In the genomic region with DNA sequence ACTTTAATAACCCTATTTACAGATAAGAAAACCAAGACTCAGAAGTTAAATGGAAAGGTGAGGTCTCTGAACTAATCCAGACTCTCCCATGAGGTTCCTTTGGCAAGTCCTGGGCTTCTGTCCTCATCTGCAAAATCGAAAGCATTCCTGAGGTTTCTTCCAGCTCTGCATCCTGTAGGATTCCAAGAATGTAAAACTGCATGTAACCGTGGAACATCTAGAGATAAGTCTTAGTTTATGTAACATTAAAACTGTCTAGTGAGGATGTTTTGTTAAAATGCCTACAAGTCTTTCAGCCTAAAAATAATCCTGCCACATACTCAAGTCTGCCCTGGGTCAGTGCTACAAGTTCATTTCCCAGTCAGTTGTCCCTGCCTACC, we compare ENCODE assay signal across 21 cellular contexts. TPM values are rescaled to one million over a fixed set of nuclear protein-coding genes. Genes with fewer than 3 reads are reported as not detected.
A peak's percentile ranks its signal among the peaks of the same experiment; 100 is the strongest.
DNase-seq lines count a peak whose midpoint lies in the region; TF ChIP-seq lines count a peak whose summit lies in the region.
"Had no signal": no experiment of that assay in that cellular context is flagged by ENCODE, and none has a peak within 500 bp of the region (broad histone marks: within the 10 kb centered on the region; RNA-seq: fewer than 3 reads in every experiment).

No MANE protein-coding gene starts in this region.

- H3K4me2 ChIP-seq in hepatocyte = peak overlapping the region; percentile 31

- H3K79me2 ChIP-seq in hepatocyte = no peaks in the 10 kb centered on the region

- H3K4me1 ChIP-seq in hepatocyte (ENCODE audit: insufficient read depth) = peaks cover 2% of the 10 kb centered on the region
- peaks cover 0 to 36% (median 26%) of the 10 kb centered on the region in 4 donors for H3K4me1 ChIP-seq in tibial artery

- H3K4me3 ChIP-seq in hepatocyte (no peak overlapping the region), tibial artery (no peak overlapping the region)
- H3K4me3 ChIP-seq: esophagus muscularis mucosa, MG63, prostate gland had no signal

- H3K9me3 ChIP-seq in hepatocyte (ENCODE audit: low read depth) = no peaks in the 10 kb centered on the region
- H3K9me3 ChIP-seq in tibial artery = no peaks in the 10 kb centered on the region
- H3K9me3 ChIP-seq: esophagus muscularis mucosa, MG63, prostate gland had no signal

- no peaks in the 10 kb centered on the region for H3K9me2 ChIP-seq in hepatocyte (replicated peaks; ENCODE audit: insufficient read depth)

- intact Hi-C loops in tibial artery (cut with DNase I; ENCODE audit: low total_unique reads) = no loop called here

- no peak for DNase-seq in activated naive CD8-positive, alpha-beta T cell treated with anti-CD3 and anti-CD28 coated beads for 36 hours
- DNase-seq in hepatocyte (ENCODE audit: low spot score) (no peak), tibial artery (no peak), foreskin melanocyte (no peak), iPS-NIHi11 (ENCODE audit: low spot score) (no peak), NCI-H1417 treated with DMSO at 0.1 percent for 48 hours (lab: John Stamatoyannopoulos, UW) (no peak)
- DNase-seq: activated B cell treated with CpG ODN at 0.5 μM for 24 hours; CD4-positive, alpha-beta memory T cell; DMS79; effector memory CD4-positive, alpha-beta T cell; mesendoderm; stimulated activated CD4-positive, alpha-beta T cell treated with anti-CD3 and anti-CD28 coated beads, Interleukin-4, amount 100 ng/mL, for 1 hour had no signal

- peaks cover 3% of the 10 kb centered on the region for H3K4me1 Mint-ChIP-seq in activated naive CD8-positive, alpha-beta T cell (ENCODE audit: low read depth)
- H3K4me1 Mint-ChIP-seq in activated naive CD8-positive, alpha-beta T cell treated with anti-CD3 and anti-CD28 coated beads for 36 hours = peaks cover 3% of the 10 kb centered on the region

- H3K27me3 ChIP-seq in hepatocyte (no peaks in the 10 kb centered on the region), tibial artery (no peaks in the 10 kb centered on the region)
- H3K27me3 ChIP-seq: esophagus muscularis mucosa, MG63 had no signal

- no peaks in the 10 kb centered on the region for H3K36me3 ChIP-seq in hepatocyte (replicated peaks; ENCODE audit: insufficient read depth, low read depth)
- peaks cover 24 to 53% (median 38%) of the 10 kb centered on the region in 3 donors for H3K36me3 ChIP-seq in tibial artery

- no peak for TF ChIP-seq CTCF in VCaP (conservative IDR thresholded peaks at IDR 0.05)
- TF ChIP-seq CTCF in hepatocyte (IDR thresholded peaks at IDR 0.05; ENCODE audit: poor library complexity) = no peak
- TF ChIP-seq CTCF in tibial artery (IDR thresholded peaks at IDR 0.05) = no peak

- WGBS in hepatocyte (ENCODE audit: low lambda C conversion rate, missing lambda C conversion rate) = 67% methylated on average over 2 of the region's 2 CpGs

- no peak overlapping the region for H3K4me3 Mint-ChIP-seq in activated naive CD8-positive, alpha-beta T cell
- no peak overlapping the region for H3K4me3 Mint-ChIP-seq in activated naive CD8-positive, alpha-beta T cell treated with anti-CD3 and anti-CD28 coated beads for 36 hours
- H3K4me3 Mint-ChIP-seq: activated B cell treated with CpG ODN at 0.5 μM for 24 hours; CD4-positive, alpha-beta memory T cell had no signal

- H2AFZ ChIP-seq in hepatocyte = no peak overlapping the region

- no peaks in the 10 kb centered on the region for H3K27me3 Mint-ChIP-seq in activated naive CD8-positive, alpha-beta T cell
- no peaks in the 10 kb centered on the region for H3K27me3 Mint-ChIP-seq in activated naive CD8-positive, alpha-beta T cell treated with anti-CD3 and anti-CD28 coated beads for 36 hours
- H3K27me3 Mint-ChIP-seq: activated B cell treated with CpG ODN at 0.5 μM for 24 hours; CD4-positive, alpha-beta memory T cell had no signal

- peak overlapping the region; percentile 61 for H3K27ac Mint-ChIP-seq in activated naive CD8-positive, alpha-beta T cell
- H3K27ac Mint-ChIP-seq in activated naive CD8-positive, alpha-beta T cell treated with anti-CD3 and anti-CD28 coated beads for 36 hours = no peak overlapping the region

- H3K36me3 Mint-ChIP-seq in activated naive CD8-positive, alpha-beta T cell = no peaks in the 10 kb centered on the region
- H3K36me3 Mint-ChIP-seq in activated naive CD8-positive, alpha-beta T cell treated with anti-CD3 and anti-CD28 coated beads for 36 hours = peaks cover 29% of the 10 kb centered on the region

- H3K27ac ChIP-seq in VCaP = peak overlapping the region; percentile 97; the same call in 1 of the 2 replicates
- H3K27ac ChIP-seq in hepatocyte = peak overlapping the region; percentile 44
- peak overlapping the region; percentile 47 to 56 for H3K27ac ChIP-seq in tibial artery
- H3K27ac ChIP-seq: HL-60, prostate gland had no signal

- no peaks in the 10 kb centered on the region for H3K9me3 Mint-ChIP-seq in activated naive CD8-positive, alpha-beta T cell (ENCODE audit: low read depth)
- H3K9me3 Mint-ChIP-seq in activated naive CD8-positive, alpha-beta T cell treated with anti-CD3 and anti-CD28 coated beads for 36 hours = no peaks in the 10 kb centered on the region
- H3K9me3 Mint-ChIP-seq: activated B cell treated with CpG ODN at 0.5 μM for 24 hours; CD4-positive, alpha-beta memory T cell had no signal

- no peaks in the 10 kb centered on the region for H4K20me1 ChIP-seq in hepatocyte (ENCODE audit: insufficient read depth, poor library complexity, severe bottlenecking)

RNA-seq across cellular contexts. Expression of a gene that starts 7.3 kb away (rescaled TPM):
- total RNA-seq in activated naive CD8-positive, alpha-beta T cell treated with anti-CD3 and anti-CD28 coated beads for 36 hours = 10 to 100 TPM; 24.6 to 25.5 TPM
- total RNA-seq in hepatocyte = 19.5 and 20.9 TPM in 2 replicates
- 23.5 and 31.7 TPM in 2 replicates for polyA plus RNA-seq in hepatocyte

RNA-seq across cellular contexts. Expression of a gene that starts 10.4 kb away (rescaled TPM):
- total RNA-seq in activated naive CD8-positive, alpha-beta T cell treated with anti-CD3 and anti-CD28 coated beads for 36 hours = 100 to 1,000 TPM; 225 to 236 TPM
- total RNA-seq in hepatocyte = 46.4 and 52.1 TPM in 2 replicates
- polyA plus RNA-seq in hepatocyte = 70.9 and 77.9 TPM in 2 replicates

RNA-seq across cellular contexts. Expression of a gene that starts 29.7 kb away (rescaled TPM):
- total RNA-seq in activated naive CD8-positive, alpha-beta T cell treated with anti-CD3 and anti-CD28 coated beads for 36 hours = not detected
- not detected in 2 replicates for total RNA-seq in hepatocyte
- 0.30 and 0.95 TPM in 2 replicates for polyA plus RNA-seq in hepatocyte
- total RNA-seq: activated B cell treated with CpG ODN at 0.5 μM for 24 hours; CD4-positive, alpha-beta memory T cell had no signal
- polyA plus RNA-seq: keratinocyte, neural cell had no signal

RNA-seq across cellular contexts. Expression of a gene that starts 51.7 kb away (rescaled TPM):
- not detected for total RNA-seq in activated naive CD8-positive, alpha-beta T cell treated with anti-CD3 and anti-CD28 coated beads for 36 hours
- total RNA-seq in hepatocyte = not detected in 2 replicates
- not detected in 2 replicates for polyA plus RNA-seq in hepatocyte
- total RNA-seq: activated B cell treated with CpG ODN at 0.5 μM for 24 hours; CD4-positive, alpha-beta memory T cell; esophagus muscularis mucosa; skeletal muscle tissue had no signal
- polyA plus RNA-seq: CD4-positive, alpha-beta memory T cell; keratinocyte; neural cell had no signal

Comparison
In these comparisons a context has a peak if more than half of its experiments do, and no peak if none do; other contexts are left out.
1. H3K27ac ChIP-seq: peak in every context shown above with its lines; median percentile 97 in VCaP; 52 in tibial artery; 44 in hepatocyte.